In genomic region chr7:79293655-79294142, GRCh38 we compare ENCODE assay signal across 15 cellular contexts.
DNase-seq lines count a peak whose midpoint lies in the region; TF ChIP-seq lines count a peak whose summit lies in the region.
"Had no signal": no experiment of that assay in that cellular context is flagged by ENCODE, and none has a peak within 500 bp of the region (broad histone marks: within the 10 kb centered on the region; RNA-seq: fewer than 3 reads in every experiment).

No MANE protein-coding gene starts in this region.

- H3K4me1 ChIP-seq in vagina (no peaks in the 10 kb centered on the region), SK-N-SH (ENCODE audit: control insufficient read depth in 1 of 2, insufficient read depth in 2 of 2, low read depth in 1 of 2, low read length in 1 of 2) (no peaks in the 10 kb centered on the region; a peak in 1 of 4 replicates)
- H3K4me1 ChIP-seq: esophagus muscularis mucosa had no signal

- no peaks in the 10 kb centered on the region for H3K27me3 ChIP-seq in vagina
- no peaks in the 10 kb centered on the region for H3K27me3 ChIP-seq in SK-N-SH (ENCODE audit: insufficient read depth)
- H3K27me3 ChIP-seq: esophagus muscularis mucosa had no signal

- intact Hi-C loops in vagina (cut with DNase I), result no loop called here

- 77% methylated on average over 7 of the region's 7 CpGs for WGBS in SK-N-SH (ENCODE audit: low lambda C conversion rate)

- TF ChIP-seq POLR2A in vagina (IDR thresholded peaks at IDR 0.05), result no peak

- H3F3A ChIP-seq in SK-N-SH (replicated peaks; ENCODE audit: insufficient read depth), result peaks cover 11% of the 10 kb centered on the region

- CTCF ChIA-PET in SK-N-SH (lab: Yijun Ruan, JAX), result interaction anchor here (0.6 to 7.7 kb wide), 5 partner anchors 8 to 753 kb away, joined by 3 to 92 read pairs (median 3); no protein-coding TSS in a partner anchor

- H3K4me3 ChIP-seq in vagina, result no peak overlapping the region
- H3K4me3 ChIP-seq in SK-N-SH (ENCODE audit: low read depth in 2 of 2, low read length in 1 of 2), result no peak overlapping the region
- H3K4me3 ChIP-seq: esophagus muscularis mucosa had no signal

- H3K9me3 ChIP-seq in vagina, result no peaks in the 10 kb centered on the region
- H3K9me3 ChIP-seq in SK-N-SH, result no peaks in the 10 kb centered on the region
- H3K9me3 ChIP-seq: esophagus muscularis mucosa had no signal

- TF ChIP-seq CTCF in vagina (IDR thresholded peaks at IDR 0.05) (no peak), SK-N-SH (IDR thresholded peaks at IDR 0.05) (no peak)

- H3K9ac ChIP-seq in SK-N-SH, result no peak overlapping the region

- H3K79me2 ChIP-seq in SK-N-SH (ENCODE audit: insufficient read depth), result no peaks in the 10 kb centered on the region

- H3K27ac ChIP-seq in epithelial cell of prostate, result peak overlapping the region; percentile 79
- no peak overlapping the region for H3K27ac ChIP-seq in vagina
- peak overlapping the region in 1 of 2 experiments; percentile 3; a peak in 1 of 4 replicates for H3K27ac ChIP-seq in SK-N-SH (ENCODE audit: low read depth in 2 of 2, low read length in 1 of 2)
- H3K27ac ChIP-seq: esophagus muscularis mucosa had no signal

- POLR2A ChIA-PET in SK-N-SH (lab: Yijun Ruan, JAX), result no interaction called here

- H2AFZ ChIP-seq in SK-N-SH (ENCODE audit: low read depth), result no peak overlapping the region

- H3K4me2 ChIP-seq in SK-N-SH, result no peak overlapping the region

- TF ChIP-seq RAD21 in SK-N-SH (IDR thresholded peaks at IDR 0.05; ENCODE audit: low read length), result no peak

- H3K36me3 ChIP-seq in vagina (no peaks in the 10 kb centered on the region), SK-N-SH (replicated peaks in 1 of 2; ENCODE audit: control insufficient read depth in 1 of 2, insufficient read depth in 2 of 2, low read length in 1 of 2) (no peaks in the 10 kb centered on the region)
- H3K36me3 ChIP-seq: esophagus muscularis mucosa had no signal

- no peaks in the 10 kb centered on the region for H3K9me2 ChIP-seq in SK-N-SH

- DNase-seq in H4 (ENCODE audit: low spot score), result peak; percentile 64
- DNase-seq in NCI-H748 (lab: John Stamatoyannopoulos, UW; ENCODE audit: unreplicated experiment), result peak; percentile 86
- peak; percentile 84 for DNase-seq in epithelial cell of prostate (ENCODE audit: low read depth, low spot score)
- peak; percentile 60 for DNase-seq in renal cortical epithelial cell (ENCODE audit: low read depth)
- DNase-seq in NCI-H1436 (lab: John Stamatoyannopoulos, UW), result no peak
- no peak for DNase-seq in vagina (ENCODE audit: extremely low spot score in 2 of 2)
- DNase-seq in SK-N-SH, result no peak
- DNase-seq: activated CD4-positive, alpha-beta T cell treated with anti-CD3 and anti-CD28 coated beads, Interleukin-2, amount 50 U/mL, for 48 hours; activated gamma-delta T cell treated with Interleukin-2 at 50 U/mL for 16 hours; caudate nucleus; CD4-positive, alpha-beta memory T cell; NCI-H1105 treated with DMSO at 0.1 percent for 48 hours; stimulated activated CD4-positive, alpha-beta T cell treated with anti-CD3 and anti-CD28 coated beads, Interleukin-4, amount 100 ng/mL, for 24 hours; T-helper 2 cell had no signal

- no peaks in the 10 kb centered on the region for H4K20me1 ChIP-seq in SK-N-SH (ENCODE audit: insufficient read depth)

- no peak for TF ChIP-seq EP300 in SK-N-SH (IDR thresholded peaks at IDR 0.05; ENCODE audit: borderline replicate concordance in 1 of 2, low read depth in 1 of 2, low read length in 1 of 2)

TF ChIP-seq in SK-N-SH, 30 proteins besides CTCF, POLR2A, EP300 and RAD21:
- TF ChIP-seq TEAD4 (IDR thresholded peaks at IDR 0.05; ENCODE audit: borderline replicate concordance, insufficient read depth), result no peak
- TF ChIP-seq NRF1 (IDR thresholded peaks at IDR 0.05; ENCODE audit: low read depth, low read length), result no peak
- TF ChIP-seq REST (IDR thresholded peaks at IDR 0.05; ENCODE audit: low read depth, low read length), result no peak
- TF ChIP-seq RFX5 (IDR thresholded peaks at IDR 0.05; ENCODE audit: low read length), result no peak

Comparison
In these comparisons a context has a peak if more than half of its experiments do, and no peak if none do; other contexts are left out.
1. DNase-seq: peak in H4 (single experiment), NCI-H748 (single experiment), epithelial cell of prostate (single experiment) and renal cortical epithelial cell (single experiment); none in NCI-H1436 (single experiment), vagina (0 of 2) and SK-N-SH (single experiment).